In the genomic region with DNA sequence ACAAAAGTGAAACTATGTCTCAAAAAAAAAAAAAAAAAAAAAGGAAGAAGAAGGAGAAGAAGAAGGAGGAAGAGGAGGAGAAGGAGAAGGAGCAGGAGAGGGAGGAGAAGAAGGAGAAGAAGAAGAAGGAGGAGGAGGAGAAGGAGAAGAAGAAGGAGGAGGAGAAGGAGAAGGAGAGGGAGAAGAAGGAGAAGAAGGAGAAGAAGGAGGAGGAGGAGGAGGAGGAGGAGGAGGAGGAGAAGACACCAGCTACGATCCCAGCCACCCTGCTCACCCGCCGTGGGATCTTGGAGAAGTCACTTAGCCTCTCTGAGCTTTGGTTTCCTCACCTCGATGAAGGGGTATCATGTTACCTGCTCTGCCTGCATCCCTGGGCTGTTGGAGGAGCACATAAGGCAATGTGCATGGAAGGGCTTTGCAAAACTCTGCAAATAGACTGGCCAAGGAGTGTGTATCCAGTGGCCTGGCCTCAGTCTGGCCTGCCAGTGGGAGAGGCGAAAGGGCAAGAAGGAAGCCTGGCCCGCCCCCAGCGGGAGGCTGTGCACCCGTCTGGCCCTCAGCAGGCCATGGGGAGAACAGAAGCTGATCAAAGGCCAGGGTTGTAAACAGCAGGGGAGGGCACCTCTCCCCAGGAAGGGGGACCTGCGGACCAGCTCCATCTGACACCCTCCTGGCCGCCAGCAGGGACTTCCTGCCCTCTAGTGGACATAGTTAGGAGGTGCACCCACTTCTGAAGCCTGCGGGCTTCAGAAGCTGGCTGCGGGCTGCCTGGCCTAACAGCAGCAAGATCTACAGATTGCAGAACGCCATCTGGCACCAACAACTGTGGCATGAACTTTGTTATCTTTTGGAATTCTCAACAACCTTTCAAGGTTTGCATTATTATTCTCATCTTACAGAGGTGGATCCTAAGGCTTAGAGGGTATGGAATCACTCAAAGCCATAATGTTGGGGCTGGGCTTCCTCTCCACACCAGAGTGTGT, we compare ENCODE assay signal across 8 cellular contexts. TPM values are rescaled to one million over a fixed set of nuclear protein-coding genes. Genes with fewer than 3 reads are reported as not detected.
A peak's percentile ranks its signal among the peaks of the same experiment; 100 is the strongest.
DNase-seq lines count a peak whose midpoint lies in the region; ATAC-seq and TF ChIP-seq lines count a peak whose summit lies in the region.

No MANE protein-coding gene starts in this region.

- intact Hi-C loops in left cardiac atrium (cut with DNase I) = loop anchor here (1.0 to 5.0 kb wide), 5 partner anchors 37 to 130 kb away; no protein-coding TSS in a partner anchor

- DNase-seq in AG20443 (ENCODE audit: low spot score) (peak; percentile 92), GM20000 (ENCODE audit: low spot score) (peak; percentile 84), NCI-H146 (lab: John Stamatoyannopoulos, UW) (peak; percentile 87), T follicular helper cell (ENCODE audit: low read depth) (peak; percentile 50), left cardiac atrium (peak; percentile 48), retina (peak; percentile 91)
- DNase-seq in activated naive CD8-positive, alpha-beta T cell treated with anti-CD3 and anti-CD28 coated beads, Interleukin-2, amount 50 U/mL, for 16 hours (ENCODE audit: low read depth, low spot score) = peak; percentile 36

- peak; percentile 90 for TF ChIP-seq CTCF in GM20000 (IDR thresholded peaks at IDR 0.05; ENCODE audit: extremely low read depth, missing control alignments)

- ATAC-seq in left cardiac atrium = peak; percentile 80 to 83
- no peak for ATAC-seq in GM21786 (IDR thresholded peaks at IDR 0.05; ENCODE audit: unreplicated experiment)

RNA-seq across cellular contexts. Expression of a gene that starts 19.2 kb away (rescaled TPM):
- 100 to 1,000 TPM; 102 to 118 TPM for total RNA-seq in left cardiac atrium

RNA-seq across cellular contexts. Expression of a gene that starts 29.4 kb away (rescaled TPM):
- under 1 TPM in 1 of 2 donors, not detected in 1; 0.16 TPM for total RNA-seq in left cardiac atrium

Comparison
In these comparisons a context has a peak if more than half of its experiments do, and no peak if none do; other contexts are left out.
1. DNase-seq: peak in every context shown above with its lines; median percentile 92 in AG20443; 91 in retina; 87 in NCI-H146; 84 in GM20000; 50 in T follicular helper cell; 48 in left cardiac atrium; 36 in activated naive CD8-positive, alpha-beta T cell treated with anti-CD3 and anti-CD28 coated beads, Interleukin-2, amount 50 U/mL, for 16 hours.